24 cellular contexts compared by ENCODE assay signal in the genomic region with DNA sequence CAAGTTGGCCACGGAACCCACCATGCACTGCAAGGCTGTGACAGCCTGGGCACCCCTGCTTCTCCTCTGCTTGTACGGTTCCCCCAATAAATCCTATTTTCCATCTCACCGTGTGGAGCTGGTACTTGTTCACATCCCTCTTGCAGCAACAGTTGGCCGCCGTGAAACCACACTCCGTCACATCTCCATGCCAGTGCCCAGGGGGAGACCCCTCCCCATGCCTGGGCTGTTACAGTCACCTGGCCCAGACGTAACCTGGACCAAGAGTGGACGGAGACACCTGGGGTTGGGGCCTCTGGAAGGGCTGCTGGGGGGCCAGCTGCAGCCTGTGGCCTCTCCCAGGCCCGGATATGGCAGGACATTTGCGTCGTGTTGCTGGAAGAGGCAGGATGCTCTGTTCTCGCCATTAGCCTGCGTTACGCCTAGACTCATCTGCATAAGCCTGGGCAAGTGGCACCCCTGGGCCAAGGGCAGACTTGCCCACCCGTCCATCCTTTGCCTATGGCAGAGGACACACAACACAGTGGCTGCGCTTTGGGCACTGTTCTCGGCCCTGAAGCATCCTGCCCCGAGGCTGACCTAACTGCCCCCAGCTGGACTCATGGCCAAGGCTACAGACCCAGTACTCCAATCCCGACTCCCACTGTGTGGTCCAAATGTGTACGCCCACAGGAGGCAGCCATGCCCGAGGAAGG. TPM values are rescaled to one million over a fixed set of nuclear protein-coding genes. Genes with fewer than 3 reads are reported as not detected.
A peak's percentile ranks its signal among the peaks of the same experiment; 100 is the strongest.
DNase-seq lines count a peak whose midpoint lies in the region; ATAC-seq and TF ChIP-seq lines count a peak whose summit lies in the region.
"Had no signal": no experiment of that assay in that cellular context is flagged by ENCODE, and none has a peak within 500 bp of the region (broad histone marks: within the 10 kb centered on the region; RNA-seq: fewer than 3 reads in every experiment).

No MANE protein-coding gene starts in this region.

- no peak overlapping the region for H3K27ac Mint-ChIP-seq in endothelial cell (ENCODE audit: unreplicated experiment)
- H3K27ac Mint-ChIP-seq: CD4-positive, CD25-positive, alpha-beta regulatory T cell had no signal

- H3K27me3 Mint-ChIP-seq in endothelial cell (ENCODE audit: unreplicated experiment) = peaks cover 11% of the 10 kb centered on the region

- no peak overlapping the region for H3K4me2 ChIP-seq in osteoblast (ENCODE audit: insufficient read depth, low read length)
- no peak overlapping the region for H3K4me2 ChIP-seq in hepatocyte

- H3K36me3 ChIP-seq in osteoblast (ENCODE audit: insufficient read depth, low read length) (peaks cover 11% of the 10 kb centered on the region), hepatocyte (replicated peaks; ENCODE audit: insufficient read depth, low read depth) (no peaks in the 10 kb centered on the region)
- H3K36me3 ChIP-seq: SJCRH30 had no signal

- H3K27ac ChIP-seq in osteoblast (ENCODE audit: low read depth, low read length) (no peak overlapping the region), hepatocyte (no peak overlapping the region)
- H3K27ac ChIP-seq: SJCRH30 had no signal

- H3K4me1 ChIP-seq in osteoblast (ENCODE audit: insufficient read depth, low read length) = no peaks in the 10 kb centered on the region
- H3K4me1 ChIP-seq in hepatocyte (ENCODE audit: insufficient read depth) = no peaks in the 10 kb centered on the region

- no peak for ATAC-seq in HG03432 (IDR thresholded peaks at IDR 0.05; ENCODE audit: unreplicated experiment)
- ATAC-seq: PC-3 had no signal

- H3K79me2 ChIP-seq in osteoblast (ENCODE audit: insufficient read depth, low read length) = no peaks in the 10 kb centered on the region
- H3K79me2 ChIP-seq in hepatocyte = no peaks in the 10 kb centered on the region

- peaks cover 10% of the 10 kb centered on the region for H3K27me3 ChIP-seq in osteoblast (ENCODE audit: insufficient read depth, low read length)
- no peaks in the 10 kb centered on the region for H3K27me3 ChIP-seq in hepatocyte

- peak overlapping the region; percentile 6 for H3K4me3 Mint-ChIP-seq in endothelial cell (ENCODE audit: unreplicated experiment)
- H3K4me3 Mint-ChIP-seq: CD4-positive, CD25-positive, alpha-beta regulatory T cell had no signal

- H3K36me3 Mint-ChIP-seq in endothelial cell (ENCODE audit: low read depth, unreplicated experiment) = peaks cover 12% of the 10 kb centered on the region

- 95% methylated on average over 21 of the region's 21 CpGs for WGBS in hepatocyte (ENCODE audit: low lambda C conversion rate, missing lambda C conversion rate)

- DNase-seq in activated effector memory CD4-positive, alpha-beta T cell treated with anti-CD3 and anti-CD28 coated beads, Interleukin-2, amount 50 U/mL, for 16 hours = peak; percentile 56
- no peak for DNase-seq in activated effector memory CD4-positive, alpha-beta T cell treated with Interleukin-2 at 50 U/mL for 16 hours
- DNase-seq in endothelial cell (ENCODE audit: low spot score) (no peak), osteoblast (ENCODE audit: insufficient read length, low spot score, missing footprints) (peak; percentile 54), hepatocyte (ENCODE audit: low spot score) (no peak), inferior parietal cortex (ENCODE audit: extremely low spot score) (no peak), hepatic stellate cell (ENCODE audit: low spot score) (no peak)
- DNase-seq: 8988T; CD4-positive, CD25-positive, alpha-beta regulatory T cell; DMS53; GOT3; HCEC 1CT; NCI-H1105 treated with DMSO at 0.1 percent for 48 hours; NCI-H146; NCI-H1930; NCI-H446 treated with DMSO at 0.1 percent for 48 hours; NCI-H526; NCI-H82; NK-92 treated with Interleukin-12 subunit alpha and Interleukin-12 subunit beta, amount 100 ng/mL, for 24 hours; PC-3; SJCRH30 had no signal

- H4K20me1 ChIP-seq in osteoblast (ENCODE audit: insufficient read depth, low read length) = no peaks in the 10 kb centered on the region
- no peaks in the 10 kb centered on the region for H4K20me1 ChIP-seq in hepatocyte (ENCODE audit: insufficient read depth, poor library complexity, severe bottlenecking)

- H2AFZ ChIP-seq in osteoblast (ENCODE audit: low read length) (no peak overlapping the region), hepatocyte (no peak overlapping the region)

- H3K9me3 ChIP-seq in osteoblast (ENCODE audit: low read depth, low read length) = no peaks in the 10 kb centered on the region
- H3K9me3 ChIP-seq in hepatocyte (ENCODE audit: low read depth) = no peaks in the 10 kb centered on the region
- H3K9me3 ChIP-seq: SJCRH30 had no signal

- H3K9me2 ChIP-seq in hepatocyte (replicated peaks; ENCODE audit: insufficient read depth) = no peaks in the 10 kb centered on the region

- TF ChIP-seq CTCF in endothelial cell (IDR thresholded peaks at IDR 0.05; ENCODE audit: unreplicated experiment) (no peak), osteoblast (IDR thresholded peaks at IDR 0.05; ENCODE audit: extremely low read depth, low read depth, low read length) (no peak), hepatocyte (IDR thresholded peaks at IDR 0.05; ENCODE audit: poor library complexity) (no peak)

- H3K9me3 Mint-ChIP-seq in endothelial cell (ENCODE audit: unreplicated experiment) = no peaks in the 10 kb centered on the region
- H3K9me3 Mint-ChIP-seq: CD4-positive, CD25-positive, alpha-beta regulatory T cell had no signal

- H3K4me3 ChIP-seq in osteoblast (ENCODE audit: insufficient read depth, low read length) = no peak overlapping the region
- H3K4me3 ChIP-seq in hepatocyte = no peak overlapping the region
- H3K4me3 ChIP-seq: SJCRH30 had no signal

- H3K4me1 Mint-ChIP-seq in endothelial cell (ENCODE audit: unreplicated experiment) = peaks cover 3% of the 10 kb centered on the region
- H3K4me1 Mint-ChIP-seq: CD4-positive, CD25-positive, alpha-beta regulatory T cell had no signal

RNA-seq across cellular contexts. Expression of a gene that starts 14.2 kb away (rescaled TPM):
- total RNA-seq in endothelial cell (ENCODE audit: unreplicated experiment) (not detected), osteoblast (not detected in 2 replicates), hepatocyte (0.52 and 3.6 TPM in 2 replicates)
- 4.9 and 5.8 TPM in 2 replicates for polyA plus RNA-seq in hepatocyte
- total RNA-seq: CD4-positive, CD25-positive, alpha-beta regulatory T cell; Right ventricle myocardium inferior had no signal
- polyA plus RNA-seq: BJ; CD4-positive, CD25-positive, alpha-beta regulatory T cell had no signal

RNA-seq across cellular contexts. Expression of a gene that starts 19.3 kb away (rescaled TPM):
- 11.8 TPM for total RNA-seq in endothelial cell (ENCODE audit: unreplicated experiment)
- 1.5 and 1.8 TPM in 2 replicates for total RNA-seq in osteoblast
- 2.8 and 4.5 TPM in 2 replicates for total RNA-seq in hepatocyte
- polyA plus RNA-seq in hepatocyte = 3.7 and 8.3 TPM in 2 replicates

RNA-seq across cellular contexts. Expression of a gene that starts 30.4 kb away (rescaled TPM):
- total RNA-seq in endothelial cell (ENCODE audit: unreplicated experiment) (12.2 TPM), osteoblast (1.4 and 2.1 TPM in 2 replicates), hepatocyte (5.5 and 7.7 TPM in 2 replicates)
- polyA plus RNA-seq in hepatocyte = 17.1 and 21.0 TPM in 2 replicates

RNA-seq across cellular contexts. Expression of a gene that starts 38.1 kb away (rescaled TPM):
- 50.8 TPM for total RNA-seq in endothelial cell (ENCODE audit: unreplicated experiment)
- total RNA-seq in osteoblast = 48.3 and 56.5 TPM in 2 replicates
- 11.7 and 14.6 TPM in 2 replicates for total RNA-seq in hepatocyte
- polyA plus RNA-seq in hepatocyte = 16.9 and 17.1 TPM in 2 replicates

Comparison
In these comparisons a context has a peak if more than half of its experiments do, and no peak if none do; other contexts are left out.
1. DNase-seq: peak in activated effector memory CD4-positive, alpha-beta T cell treated with anti-CD3 and anti-CD28 coated beads, Interleukin-2, amount 50 U/mL, for 16 hours (single experiment) and osteoblast (single experiment); none in activated effector memory CD4-positive, alpha-beta T cell treated with Interleukin-2 at 50 U/mL for 16 hours (single experiment), endothelial cell (single experiment), hepatocyte (single experiment), inferior parietal cortex (single experiment) and hepatic stellate cell (single experiment).